Comparison of ENCODE assay signal across 1 cellular context in the genomic region with DNA sequence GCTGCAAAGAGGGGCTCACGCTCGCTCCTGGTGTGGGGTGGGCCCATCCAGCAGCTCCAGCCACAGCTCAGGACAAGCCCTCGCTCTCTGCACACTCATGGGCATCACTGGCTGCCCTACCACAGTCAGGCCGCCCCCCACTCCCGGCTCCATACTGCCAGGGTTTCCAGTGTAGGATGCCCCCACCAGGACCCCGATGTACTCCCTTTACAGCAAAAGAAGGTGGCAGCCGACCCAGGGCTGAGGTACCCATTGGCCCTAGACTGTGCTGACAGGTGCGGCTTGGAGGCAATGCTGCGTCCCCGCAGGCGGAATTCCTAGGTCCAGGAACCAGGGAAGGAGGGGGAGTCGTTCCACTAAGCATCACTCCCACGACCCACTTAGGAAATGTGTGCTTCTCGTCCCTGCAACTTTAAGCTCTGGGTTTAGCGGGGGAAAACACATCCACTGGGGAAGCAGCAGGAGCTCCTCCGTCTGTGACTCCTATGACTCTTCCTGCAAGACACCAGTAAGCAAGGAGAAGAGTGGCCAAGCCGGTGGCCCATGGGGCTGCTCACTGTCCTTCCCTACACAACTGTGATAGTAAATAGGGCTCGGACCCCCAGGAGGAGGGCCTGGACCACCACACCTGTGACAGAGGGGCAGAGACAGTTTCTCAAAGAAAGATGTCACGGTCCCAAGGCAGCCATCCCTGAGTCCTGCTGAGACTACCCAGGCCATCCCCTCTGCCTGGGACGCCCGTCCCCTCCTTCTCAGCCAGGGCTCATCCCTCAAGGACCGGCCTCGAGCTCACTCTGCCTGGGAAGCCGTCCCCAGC.
TF ChIP-seq lines count a peak whose summit lies in the region.

No MANE protein-coding gene starts in this region.

TF ChIP-seq in WTC11, 78 proteins besides CTCF, POLR2A, EP300 and RAD21 (continued from another document):
- TF ChIP-seq, protein P1, sequence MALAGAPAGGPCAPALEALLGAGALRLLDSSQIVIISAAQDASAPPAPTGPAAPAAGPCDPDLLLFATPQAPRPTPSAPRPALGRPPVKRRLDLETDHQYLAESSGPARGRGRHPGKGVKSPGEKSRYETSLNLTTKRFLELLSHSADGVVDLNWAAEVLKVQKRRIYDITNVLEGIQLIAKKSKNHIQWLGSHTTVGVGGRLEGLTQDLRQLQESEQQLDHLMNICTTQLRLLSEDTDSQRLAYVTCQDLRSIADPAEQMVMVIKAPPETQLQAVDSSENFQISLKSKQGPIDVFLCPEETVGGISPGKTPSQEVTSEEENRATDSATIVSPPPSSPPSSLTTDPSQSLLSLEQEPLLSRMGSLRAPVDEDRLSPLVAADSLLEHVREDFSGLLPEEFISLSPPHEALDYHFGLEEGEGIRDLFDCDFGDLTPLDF (CRISPR knock-in tag; IDR thresholded peaks at IDR 0.05): no peak
- TF ChIP-seq, protein P2, sequence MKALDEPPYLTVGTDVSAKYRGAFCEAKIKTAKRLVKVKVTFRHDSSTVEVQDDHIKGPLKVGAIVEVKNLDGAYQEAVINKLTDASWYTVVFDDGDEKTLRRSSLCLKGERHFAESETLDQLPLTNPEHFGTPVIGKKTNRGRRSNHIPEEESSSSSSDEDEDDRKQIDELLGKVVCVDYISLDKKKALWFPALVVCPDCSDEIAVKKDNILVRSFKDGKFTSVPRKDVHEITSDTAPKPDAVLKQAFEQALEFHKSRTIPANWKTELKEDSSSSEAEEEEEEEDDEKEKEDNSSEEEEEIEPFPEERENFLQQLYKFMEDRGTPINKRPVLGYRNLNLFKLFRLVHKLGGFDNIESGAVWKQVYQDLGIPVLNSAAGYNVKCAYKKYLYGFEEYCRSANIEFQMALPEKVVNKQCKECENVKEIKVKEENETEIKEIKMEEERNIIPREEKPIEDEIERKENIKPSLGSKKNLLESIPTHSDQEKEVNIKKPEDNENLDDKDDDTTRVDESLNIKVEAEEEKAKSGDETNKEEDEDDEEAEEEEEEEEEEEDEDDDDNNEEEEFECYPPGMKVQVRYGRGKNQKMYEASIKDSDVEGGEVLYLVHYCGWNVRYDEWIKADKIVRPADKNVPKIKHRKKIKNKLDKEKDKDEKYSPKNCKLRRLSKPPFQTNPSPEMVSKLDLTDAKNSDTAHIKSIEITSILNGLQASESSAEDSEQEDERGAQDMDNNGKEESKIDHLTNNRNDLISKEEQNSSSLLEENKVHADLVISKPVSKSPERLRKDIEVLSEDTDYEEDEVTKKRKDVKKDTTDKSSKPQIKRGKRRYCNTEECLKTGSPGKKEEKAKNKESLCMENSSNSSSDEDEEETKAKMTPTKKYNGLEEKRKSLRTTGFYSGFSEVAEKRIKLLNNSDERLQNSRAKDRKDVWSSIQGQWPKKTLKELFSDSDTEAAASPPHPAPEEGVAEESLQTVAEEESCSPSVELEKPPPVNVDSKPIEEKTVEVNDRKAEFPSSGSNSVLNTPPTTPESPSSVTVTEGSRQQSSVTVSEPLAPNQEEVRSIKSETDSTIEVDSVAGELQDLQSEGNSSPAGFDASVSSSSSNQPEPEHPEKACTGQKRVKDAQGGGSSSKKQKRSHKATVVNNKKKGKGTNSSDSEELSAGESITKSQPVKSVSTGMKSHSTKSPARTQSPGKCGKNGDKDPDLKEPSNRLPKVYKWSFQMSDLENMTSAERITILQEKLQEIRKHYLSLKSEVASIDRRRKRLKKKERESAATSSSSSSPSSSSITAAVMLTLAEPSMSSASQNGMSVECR (CRISPR knock-in tag; IDR thresholded peaks at IDR 0.05; ENCODE audit: borderline replicate concordance): 0 out of 2 replicates have a peak, but pooled peaks have one; percentile 20
- TF ChIP-seq ZNF317 (CRISPR knock-in tag; IDR thresholded peaks at IDR 0.05; ENCODE audit: borderline replicate concordance, low read depth) (no peak), SMAD4 (CRISPR knock-in tag; IDR thresholded peaks at IDR 0.05) (no peak), MYBL2 (CRISPR knock-in tag; IDR thresholded peaks at IDR 0.05) (no peak), SP1 (CRISPR knock-in tag; conservative IDR thresholded peaks at IDR 0.05) (no peak)
